ENCODE assay signal across 16 cellular contexts in genomic region chr18:8929381-8929780, GRCh38.
"Had no signal": no experiment of that assay in that cellular context is flagged by ENCODE, and none has a peak within 500 bp of the region (broad histone marks: within the 10 kb centered on the region; RNA-seq: fewer than 3 reads in every experiment).

No MANE protein-coding gene starts in this region.

- H3K36me3 ChIP-seq: neural progenitor cell, spleen, thyroid gland had no signal

- H3K4me3 ChIP-seq: coronary artery, lung, neural progenitor cell, spleen, thyroid gland had no signal

- H2AFZ ChIP-seq: neural progenitor cell had no signal

- H3K27ac ChIP-seq: coronary artery, neural progenitor cell, spleen, thyroid gland had no signal

- H3K9me3 ChIP-seq: thyroid gland had no signal

- H3K4me1 ChIP-seq: neural progenitor cell, spleen, thyroid gland had no signal

- H3K27me3 ChIP-seq: neural progenitor cell, spleen, thyroid gland had no signal

- H3K4me2 ChIP-seq: neural progenitor cell had no signal

- ATAC-seq: naive thymus-derived CD8-positive, alpha-beta T cell; stimulated activated naive CD8-positive, alpha-beta T cell treated with anti-CD3 and anti-CD28 coated beads, Interleukin-15, Interleukin-2, amounts not matched to agents 100 U/mL and 50 U/mL, for 24 hours; WTC11 had no signal

- DNase-seq: activated gamma-delta T cell treated with Interleukin-2 at 50 U/mL for 16 hours; activated T-cell treated with anti-CD3 and anti-CD28 coated beads, Interleukin-2, amount 50 U/mL, for 1 hour; aorta; kidney; naive thymus-derived CD8-positive, alpha-beta T cell; spleen; stimulated activated CD4-positive, alpha-beta T cell treated with anti-CD3 and anti-CD28 coated beads, Interleukin-4, amount 100 ng/mL, for 24 hours; stimulated activated naive CD8-positive, alpha-beta T cell treated with anti-CD3 and anti-CD28 coated beads, Interleukin-15, Interleukin-2, amounts not matched to agents 100 U/mL and 50 U/mL, for 24 hours; substantia nigra; T-helper 9 cell; thyroid gland had no signal

- H3K9ac ChIP-seq: neural progenitor cell had no signal

- FAIRE-seq: bronchial epithelial cell, kidney had no signal
